In the genomic region with DNA sequence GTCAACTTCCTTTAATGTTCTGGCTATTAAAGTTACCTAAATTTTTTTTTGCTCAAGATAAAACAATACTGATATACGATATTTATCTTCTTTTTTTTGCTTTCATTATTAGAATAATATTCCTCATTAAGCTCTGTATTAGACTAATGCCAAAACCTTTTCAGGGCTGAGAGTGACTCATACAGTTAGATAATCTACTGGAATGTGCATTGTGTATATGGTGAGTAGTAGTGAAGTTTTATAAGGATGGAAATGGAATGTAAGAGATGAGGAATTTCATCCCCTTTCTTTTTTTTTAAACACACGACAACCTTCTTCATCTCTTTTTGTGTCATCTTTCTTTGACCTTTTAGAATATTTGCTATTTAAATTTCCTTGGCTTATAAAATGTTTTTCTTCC, we compare ENCODE assay signal across 1 cellular context.
TF ChIP-seq lines count a peak whose summit lies in the region.

No MANE protein-coding gene starts in this region.

TF ChIP-seq in endothelial cell of umbilical vein, 7 proteins besides CTCF, POLR2A, EP300 and RAD21 (continued from another document):
- TF ChIP-seq, protein P1, sequence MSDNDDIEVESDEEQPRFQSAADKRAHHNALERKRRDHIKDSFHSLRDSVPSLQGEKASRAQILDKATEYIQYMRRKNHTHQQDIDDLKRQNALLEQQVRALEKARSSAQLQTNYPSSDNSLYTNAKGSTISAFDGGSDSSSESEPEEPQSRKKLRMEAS (IDR thresholded peaks at IDR 0.05; ENCODE audit: insufficient read depth, insufficient read length): no peak
TF ChIP-seq in endothelial cell of umbilical vein: peak in this region for 3.
